ENCODE assay signal across 14 cellular contexts in the genomic region with DNA sequence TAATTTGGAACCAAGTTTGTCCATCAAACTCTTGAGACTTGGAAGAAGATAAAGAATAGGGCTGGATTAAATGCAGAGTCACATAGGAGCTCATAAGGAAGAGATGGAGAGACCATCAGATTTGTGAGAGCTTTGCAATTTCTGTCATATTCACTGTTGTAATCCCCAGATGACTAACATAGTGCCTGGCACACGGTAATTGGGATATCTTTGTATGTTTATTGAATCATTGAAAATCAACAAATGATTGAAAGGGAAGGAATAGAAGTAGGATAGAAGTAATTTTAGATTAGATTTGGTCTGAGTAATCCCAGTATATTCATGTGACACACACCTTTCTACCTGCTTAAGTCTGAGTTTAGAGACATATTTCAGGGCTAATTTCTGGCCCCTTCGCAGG.
DNase-seq lines count a peak whose midpoint lies in the region; ATAC-seq and TF ChIP-seq lines count a peak whose summit lies in the region.
"Had no signal": no experiment of that assay in that cellular context is flagged by ENCODE, and none has a peak within 500 bp of the region (broad histone marks: within the 10 kb centered on the region; RNA-seq: fewer than 3 reads in every experiment).

No MANE protein-coding gene starts in this region.

- no peak overlapping the region for H3K4me3 ChIP-seq in cardiac muscle cell
- no peak overlapping the region for H3K4me3 ChIP-seq in fibroblast of mammary gland (ENCODE audit: control insufficient read depth, low read depth, low read length)
- H3K4me3 ChIP-seq in HAP-1 = no peak overlapping the region

- H3K9me3 ChIP-seq in cardiac muscle cell (ENCODE audit: low read depth) = no peaks in the 10 kb centered on the region
- peaks cover 7% of the 10 kb centered on the region; the same call in 1 of the 2 replicates for H3K9me3 ChIP-seq in HAP-1

- H3K36me3 ChIP-seq in cardiac muscle cell (no peaks in the 10 kb centered on the region), HAP-1 (replicated peaks) (no peaks in the 10 kb centered on the region; the same call in none of the 2 replicates)

- peak overlapping the region; percentile 65 for H3K27ac ChIP-seq in cardiac muscle cell
- H3K27ac ChIP-seq: C4-2B had no signal

- in situ Hi-C loops in HAP-1 (cut with MboI; ENCODE audit: low sequenced_read_pairs) = no loop called here

- no peak for ATAC-seq in Right ventricle myocardium superior (ENCODE audit: poor library complexity)
- ATAC-seq: HepG2 had no signal

- intact Hi-C loops in Right ventricle myocardium superior (cut with DNase I) = no loop called here

- H3K27me3 ChIP-seq in cardiac muscle cell (no peaks in the 10 kb centered on the region), HAP-1 (ENCODE audit: low read depth) (no peaks in the 10 kb centered on the region)

- DNase-seq in cardiac muscle cell (ENCODE audit: low read depth in 1 of 2, low spot score in 1 of 2) (no peak), Right ventricle myocardium superior (no peak), HCEC 1CT (peak; percentile 10), fibroblast of mammary gland (ENCODE audit: low read depth) (peak; percentile 9), cerebellar nuclear complex (lab: John Stamatoyannopoulos, UW) (no peak), HAP-1 (ENCODE audit: low spot score in 2 of 2) (no peak)
- DNase-seq: ACHN; CD4-positive, alpha-beta memory T cell; DMS153; DMS79; GDM1; KBM-7 had no signal

- TF ChIP-seq CTCF in cardiac muscle cell (IDR thresholded peaks at IDR 0.05; ENCODE audit: low read depth, low read length) = no peak
- TF ChIP-seq CTCF in fibroblast of mammary gland (conservative IDR thresholded peaks at IDR 0.05; ENCODE audit: control insufficient read depth, insufficient read depth, low read depth, low read length) = no peak

- H3K4me1 ChIP-seq in cardiac muscle cell (ENCODE audit: low read depth) = peaks cover 19% of the 10 kb centered on the region
- H3K4me1 ChIP-seq in HAP-1 = peaks cover 11% of the 10 kb centered on the region

Comparison
In these comparisons a context has a peak if more than half of its experiments do, and no peak if none do; other contexts are left out.
1. DNase-seq: peak in HCEC 1CT (single experiment) and fibroblast of mammary gland (single experiment); none in cardiac muscle cell (0 of 2), Right ventricle myocardium superior (single experiment), cerebellar nuclear complex (0 of 2) and HAP-1 (0 of 2).